In the genomic region with DNA sequence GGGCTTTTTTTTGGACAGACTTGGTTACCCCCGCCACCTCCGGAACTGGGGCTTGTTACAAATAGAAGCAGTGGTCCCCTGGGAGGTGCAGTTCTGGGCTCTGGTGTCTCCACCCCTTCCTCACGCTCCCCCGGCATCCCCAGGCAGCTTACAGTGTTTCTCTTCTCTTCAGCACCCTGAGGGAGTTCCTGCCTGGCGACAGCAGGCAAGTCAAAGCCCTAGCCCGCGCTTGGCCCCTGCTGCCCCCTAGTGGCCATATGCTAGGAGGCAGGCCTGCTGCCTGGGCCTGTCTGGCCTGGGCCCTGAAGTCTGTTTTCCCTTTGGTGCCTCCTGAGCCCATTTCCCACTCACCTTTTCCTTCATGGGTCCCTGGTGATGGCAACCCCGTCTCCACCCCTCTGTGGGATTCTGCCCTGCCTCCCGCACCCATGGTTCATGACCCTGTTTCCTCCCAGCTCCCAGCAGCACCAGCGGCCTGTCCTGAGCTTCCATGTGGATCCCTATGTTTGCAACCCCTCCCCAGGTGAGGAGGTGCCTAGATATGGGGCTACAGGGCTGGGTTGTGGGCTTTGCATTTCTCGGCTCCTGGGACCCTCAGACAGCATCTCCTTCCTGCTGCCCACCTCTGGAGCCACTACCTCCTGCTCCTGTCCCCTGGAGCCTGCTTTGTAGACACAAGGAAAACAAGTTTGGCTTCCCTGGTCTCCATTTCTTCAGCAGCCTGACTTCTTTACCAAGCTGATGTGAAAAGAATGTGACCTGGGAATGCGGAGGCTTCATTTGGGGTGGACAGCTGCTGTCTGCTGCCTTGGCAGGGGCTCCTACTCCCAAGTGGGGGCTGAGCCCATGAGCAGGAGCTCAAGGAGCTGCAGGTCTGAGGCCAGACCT, we compare ENCODE assay signal across 8 cellular contexts. TPM values are rescaled to one million over a fixed set of nuclear protein-coding genes. Genes with fewer than 3 reads are reported as not detected.
DNase-seq lines count a peak whose midpoint lies in the region; ATAC-seq and TF ChIP-seq lines count a peak whose summit lies in the region.

No MANE protein-coding gene starts in this region.

- H3K4me1 ChIP-seq in colonic mucosa (peaks cover 12% of the 10 kb centered on the region), liver (ENCODE audit: control insufficient read depth in 4 of 4, insufficient read depth in 4 of 4, low read length in 3 of 4) (peaks cover 16 to 29% (median 23%) of the 10 kb centered on the region in 4 donors)

- TF ChIP-seq CTCF in C4-2B (conservative IDR thresholded peaks at IDR 0.05) (peak; percentile 99), colonic mucosa (IDR thresholded peaks at IDR 0.05) (peak; percentile 98), liver (IDR thresholded peaks at IDR 0.05; ENCODE audit: low read depth, low read length, missing input control) (peak; percentile 98)

- H3K27me3 ChIP-seq in colonic mucosa (peaks cover 14% of the 10 kb centered on the region), liver (ENCODE audit: control insufficient read depth in 4 of 4, insufficient read depth in 4 of 4, low read length in 3 of 4) (no peaks in the 10 kb centered on the region)

- H3K4me3 ChIP-seq in colonic mucosa (no peak overlapping the region), liver (ENCODE audit: low read depth in 1 of 3, low read length in 3 of 3) (no peak overlapping the region)

- H3K9ac ChIP-seq in colonic mucosa (ENCODE audit: low read depth in 2 of 2, low read length in 2 of 2): no peak overlapping the region
- H3K9ac ChIP-seq in liver (ENCODE audit: low read depth in 1 of 2, low read length in 2 of 2): no peak overlapping the region

- TF ChIP-seq RAD21 in liver (IDR thresholded peaks at IDR 0.05): peak; percentile 93 to 95

- ATAC-seq in GM19328 (IDR thresholded peaks at IDR 0.05; ENCODE audit: unreplicated experiment) (peak; percentile 40), HG03469 (IDR thresholded peaks at IDR 0.05; ENCODE audit: unreplicated experiment) (peak; percentile 35)

- H3K27ac ChIP-seq in C4-2B (peak overlapping the region; percentile 31), colonic mucosa (no peak overlapping the region), liver (ENCODE audit: low read depth in 1 of 2, low read length in 2 of 2) (peak overlapping the region in 1 of 2 donors; percentile 26)

- DNase-seq in NCI-H526 (lab: John Stamatoyannopoulos, UW) (peak; percentile 76 to 95), colonic mucosa (peak; percentile 94)
- peak; percentile 96 for DNase-seq in activated CD4-positive, alpha-beta T cell treated with anti-CD3 and anti-CD28 coated beads for 48 hours
- DNase-seq in stimulated activated CD4-positive, alpha-beta T cell treated with anti-CD3 and anti-CD28 coated beads, Interleukin-4, amount 100 ng/mL, for 48 hours (ENCODE audit: low read depth in 2 of 2): peak; percentile 90 to 97

- WGBS in liver: 18% methylated on average over 12 of the region's 12 CpGs

- intact Hi-C loops in colonic mucosa (cut with DNase I): loop anchor here (5.0 kb wide), 1 partner anchor 56 kb away; a partner anchor contains a TSS

- H3K9me3 ChIP-seq in colonic mucosa (no peaks in the 10 kb centered on the region), liver (ENCODE audit: control insufficient read depth in 4 of 4, low read length in 3 of 4) (no peaks in the 10 kb centered on the region)

- H3K36me3 ChIP-seq in colonic mucosa (peaks cover 17% of the 10 kb centered on the region), liver (ENCODE audit: control insufficient read depth in 4 of 4, insufficient read depth in 3 of 4, low read depth in 1 of 4, low read length in 3 of 4) (peaks cover 11 to 41% (median 38%) of the 10 kb centered on the region in 4 donors)

TF ChIP-seq in liver, 16 proteins besides CTCF, POLR2A, EP300 and RAD21:
- TF ChIP-seq, protein P1, sequence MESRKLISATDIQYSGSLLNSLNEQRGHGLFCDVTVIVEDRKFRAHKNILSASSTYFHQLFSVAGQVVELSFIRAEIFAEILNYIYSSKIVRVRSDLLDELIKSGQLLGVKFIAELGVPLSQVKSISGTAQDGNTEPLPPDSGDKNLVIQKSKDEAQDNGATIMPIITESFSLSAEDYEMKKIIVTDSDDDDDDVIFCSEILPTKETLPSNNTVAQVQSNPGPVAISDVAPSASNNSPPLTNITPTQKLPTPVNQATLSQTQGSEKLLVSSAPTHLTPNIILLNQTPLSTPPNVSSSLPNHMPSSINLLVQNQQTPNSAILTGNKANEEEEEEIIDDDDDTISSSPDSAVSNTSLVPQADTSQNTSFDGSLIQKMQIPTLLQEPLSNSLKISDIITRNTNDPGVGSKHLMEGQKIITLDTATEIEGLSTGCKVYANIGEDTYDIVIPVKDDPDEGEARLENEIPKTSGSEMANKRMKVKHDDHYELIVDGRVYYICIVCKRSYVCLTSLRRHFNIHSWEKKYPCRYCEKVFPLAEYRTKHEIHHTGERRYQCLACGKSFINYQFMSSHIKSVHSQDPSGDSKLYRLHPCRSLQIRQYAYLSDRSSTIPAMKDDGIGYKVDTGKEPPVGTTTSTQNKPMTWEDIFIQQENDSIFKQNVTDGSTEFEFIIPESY (IDR thresholded peaks at IDR 0.05): no peak
- TF ChIP-seq HNF4A (conservative IDR thresholded peaks at IDR 0.05) (peak; percentile 17 to 22), SP1 (IDR thresholded peaks at IDR 0.05) (peak; percentile 27), JUND (IDR thresholded peaks at IDR 0.05) (peak in 1 of 2 donors; percentile 32), FOXA2 (IDR thresholded peaks at IDR 0.05) (peak; percentile 23), RXRA (IDR thresholded peaks at IDR 0.05) (peak; percentile 25 to 57), EGR1 (IDR thresholded peaks at IDR 0.05; ENCODE audit: low read depth in 2 of 2) (no peak)
- TF ChIP-seq, protein P2, sequence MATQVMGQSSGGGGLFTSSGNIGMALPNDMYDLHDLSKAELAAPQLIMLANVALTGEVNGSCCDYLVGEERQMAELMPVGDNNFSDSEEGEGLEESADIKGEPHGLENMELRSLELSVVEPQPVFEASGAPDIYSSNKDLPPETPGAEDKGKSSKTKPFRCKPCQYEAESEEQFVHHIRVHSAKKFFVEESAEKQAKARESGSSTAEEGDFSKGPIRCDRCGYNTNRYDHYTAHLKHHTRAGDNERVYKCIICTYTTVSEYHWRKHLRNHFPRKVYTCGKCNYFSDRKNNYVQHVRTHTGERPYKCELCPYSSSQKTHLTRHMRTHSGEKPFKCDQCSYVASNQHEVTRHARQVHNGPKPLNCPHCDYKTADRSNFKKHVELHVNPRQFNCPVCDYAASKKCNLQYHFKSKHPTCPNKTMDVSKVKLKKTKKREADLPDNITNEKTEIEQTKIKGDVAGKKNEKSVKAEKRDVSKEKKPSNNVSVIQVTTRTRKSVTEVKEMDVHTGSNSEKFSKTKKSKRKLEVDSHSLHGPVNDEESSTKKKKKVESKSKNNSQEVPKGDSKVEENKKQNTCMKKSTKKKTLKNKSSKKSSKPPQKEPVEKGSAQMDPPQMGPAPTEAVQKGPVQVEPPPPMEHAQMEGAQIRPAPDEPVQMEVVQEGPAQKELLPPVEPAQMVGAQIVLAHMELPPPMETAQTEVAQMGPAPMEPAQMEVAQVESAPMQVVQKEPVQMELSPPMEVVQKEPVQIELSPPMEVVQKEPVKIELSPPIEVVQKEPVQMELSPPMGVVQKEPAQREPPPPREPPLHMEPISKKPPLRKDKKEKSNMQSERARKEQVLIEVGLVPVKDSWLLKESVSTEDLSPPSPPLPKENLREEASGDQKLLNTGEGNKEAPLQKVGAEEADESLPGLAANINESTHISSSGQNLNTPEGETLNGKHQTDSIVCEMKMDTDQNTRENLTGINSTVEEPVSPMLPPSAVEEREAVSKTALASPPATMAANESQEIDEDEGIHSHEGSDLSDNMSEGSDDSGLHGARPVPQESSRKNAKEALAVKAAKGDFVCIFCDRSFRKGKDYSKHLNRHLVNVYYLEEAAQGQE (IDR thresholded peaks at IDR 0.05): peak; percentile 14

RNA-seq across cellular contexts. Expression of a gene that starts 2.2 kb away (rescaled TPM):
- total RNA-seq in colonic mucosa (under 1 TPM; 0.15 to 0.29 TPM), liver (10 to 100 TPM in 1 of 2 donors, 1 to 10 TPM in 1; 2.2 to 37.4 TPM)
- 1 to 10 TPM; 2.4 to 3.7 TPM for polyA plus RNA-seq in liver

RNA-seq across cellular contexts. Expression of a gene that starts 9.1 kb away (rescaled TPM):
- 100 to 1,000 TPM; 367 to 656 TPM for total RNA-seq in colonic mucosa
- total RNA-seq in liver: 100 to 1,000 TPM; 379 to 638 TPM
- polyA plus RNA-seq in liver: 100 to 1,000 TPM; 627 to 768 TPM

RNA-seq across cellular contexts. Expression of a gene that starts 57.9 kb away (rescaled TPM):
- total RNA-seq in colonic mucosa (100 to 1,000 TPM; 116 to 125 TPM), liver (10 to 100 TPM; 40.0 to 67.4 TPM)
- polyA plus RNA-seq in liver: 10 to 100 TPM; 44.4 to 45.6 TPM
